In the genomic region with DNA sequence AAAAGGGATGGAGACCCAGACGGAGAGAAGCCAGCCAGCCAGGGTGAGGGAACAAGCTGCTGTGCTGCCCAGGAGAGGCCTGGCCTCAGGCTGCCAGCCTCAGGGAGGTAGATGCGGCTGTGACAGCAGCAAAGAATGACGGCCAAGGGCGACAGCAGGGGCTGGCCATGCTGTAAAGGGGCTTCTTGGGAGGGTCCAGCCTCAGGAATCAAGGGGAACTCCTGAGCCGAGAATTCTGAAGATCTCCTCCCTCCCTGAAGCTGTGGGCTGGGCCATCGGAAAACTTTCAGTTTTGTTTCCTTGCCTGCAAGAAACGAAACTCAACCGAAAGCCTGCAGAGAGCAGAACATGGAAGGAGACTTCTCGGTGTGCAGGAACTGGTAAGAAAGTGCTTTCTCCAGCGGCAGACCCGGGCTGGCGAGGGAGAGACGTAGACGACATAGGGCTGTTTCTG, we compare ENCODE assay signal across 8 cellular contexts. TPM values are rescaled to one million over a fixed set of nuclear protein-coding genes. Genes with fewer than 3 reads are reported as not detected.
DNase-seq lines count a peak whose midpoint lies in the region; ATAC-seq, FAIRE-seq and TF ChIP-seq lines count a peak whose summit lies in the region.

A gene with protein sequence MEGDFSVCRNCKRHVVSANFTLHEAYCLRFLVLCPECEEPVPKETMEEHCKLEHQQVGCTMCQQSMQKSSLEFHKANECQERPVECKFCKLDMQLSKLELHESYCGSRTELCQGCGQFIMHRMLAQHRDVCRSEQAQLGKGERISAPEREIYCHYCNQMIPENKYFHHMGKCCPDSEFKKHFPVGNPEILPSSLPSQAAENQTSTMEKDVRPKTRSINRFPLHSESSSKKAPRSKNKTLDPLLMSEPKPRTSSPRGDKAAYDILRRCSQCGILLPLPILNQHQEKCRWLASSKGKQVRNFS (plus strand): TSS at position 316 of the 454 bp plus-strand sequence. CDS start 33 bp downstream, at position 349.

- POLR2A ChIA-PET in BJ (lab: Charles Lee), result interaction anchor here (0.6 kb wide), 1 partner anchor 8 kb away, joined by 3 read pairs; no protein-coding TSS in a partner anchor
- POLR2A ChIA-PET in activated CD4-positive, alpha-beta memory T cell treated with anti-CD3 and anti-CD28 coated beads for 36 hours (lab: Charles Lee), result interaction anchor here (1.0 kb wide), 1 partner anchor 13 kb away, joined by 3 read pairs; no protein-coding TSS in a partner anchor

- H3K27me3 Mint-ChIP-seq in activated CD4-positive, alpha-beta memory T cell treated with anti-CD3 and anti-CD28 coated beads for 36 hours, result no peaks in the 10 kb centered on the region
- H3K27me3 Mint-ChIP-seq in nephron (ENCODE audit: low read depth), result peaks cover 25% of the 10 kb centered on the region

- CTCF ChIA-PET in BJ (lab: Yijun Ruan, JAX), result interaction anchor here (2.3 kb wide), 1 partner anchor 89 kb away, joined by 9 read pairs; no protein-coding TSS in a partner anchor
- CTCF ChIA-PET in activated CD4-positive, alpha-beta memory T cell treated with anti-CD3 and anti-CD28 coated beads for 36 hours (lab: Charles Lee), result interaction anchor here (0.6 to 1.6 kb wide), 3 partner anchors 54 to 114 kb away, joined by 3 read pairs; no protein-coding TSS in a partner anchor

- H3K4me1 ChIP-seq in upper lobe of left lung, result peaks cover 46 to 52% (median 48%) of the 10 kb centered on the region in 4 donors

- H3K27me3 ChIP-seq in BJ (ENCODE audit: control insufficient read depth, insufficient read depth, low read length), result no peaks in the 10 kb centered on the region
- no peaks in the 10 kb centered on the region for H3K27me3 ChIP-seq in upper lobe of left lung

- H3K36me3 Mint-ChIP-seq in activated CD4-positive, alpha-beta memory T cell treated with anti-CD3 and anti-CD28 coated beads for 36 hours, result peaks cover 25% of the 10 kb centered on the region
- H3K36me3 Mint-ChIP-seq in nephron (ENCODE audit: low read depth), result no peaks in the 10 kb centered on the region

- FAIRE-seq in urothelium cell line (lab: Jason Lieb, UNC), result no peak

- 8 to 10% methylated on average over 14 of the region's 14 CpGs for WGBS in upper lobe of left lung, 2 donors

- no peaks in the 10 kb centered on the region for H3K9me3 Mint-ChIP-seq in activated CD4-positive, alpha-beta memory T cell treated with anti-CD3 and anti-CD28 coated beads for 36 hours
- H3K9me3 Mint-ChIP-seq in nephron, result no peaks in the 10 kb centered on the region

- H3K9me3 ChIP-seq in upper lobe of left lung, result no peaks in the 10 kb centered on the region

- TF ChIP-seq CTCF in BJ (IDR thresholded peaks at IDR 0.05; ENCODE audit: insufficient read depth, low read depth, low read length) (no peak), nephron (IDR thresholded peaks at IDR 0.05; ENCODE audit: unreplicated experiment in 3 of 3) (no peak), upper lobe of left lung (IDR thresholded peaks at IDR 0.05) (no peak)

- peak within 1 kb of the TSS; percentile 89 for H3K4me3 Mint-ChIP-seq in activated CD4-positive, alpha-beta memory T cell treated with anti-CD3 and anti-CD28 coated beads for 36 hours
- H3K4me3 Mint-ChIP-seq in nephron, result peak within 1 kb of the TSS in 2 of 3 experiments; percentile 50 to 55

- peak within 1 kb of the TSS; percentile 84 to 91 (median 90) for H3K27ac ChIP-seq in upper lobe of left lung

- intact Hi-C loops in activated CD4-positive, alpha-beta memory T cell treated with anti-CD3 and anti-CD28 coated beads for 36 hours (cut with micrococcal nuclease), result loop anchor here (10.0 kb wide), 1 partner anchor 259 kb away; the partner anchor contains the start of gene RNASEK

- H3K27ac Mint-ChIP-seq in activated CD4-positive, alpha-beta memory T cell treated with anti-CD3 and anti-CD28 coated beads for 36 hours, result peak within 1 kb of the TSS; percentile 81
- H3K27ac Mint-ChIP-seq in nephron, result peak within 1 kb of the TSS in 2 of 3 experiments; percentile 18 to 52

- peaks cover 48% of the 10 kb centered on the region for H3K4me1 Mint-ChIP-seq in activated CD4-positive, alpha-beta memory T cell treated with anti-CD3 and anti-CD28 coated beads for 36 hours (ENCODE audit: low read depth)
- H3K4me1 Mint-ChIP-seq in nephron, result peaks cover 10% of the 10 kb centered on the region

- peak; percentile 14 for DNase-seq in BJ (ENCODE audit: low read depth)
- peak; percentile 50 for DNase-seq in HPDE6-E6E7 (ENCODE audit: extremely low spot score)
- peak; percentile 65 for DNase-seq in activated CD4-positive, alpha-beta memory T cell treated with anti-CD3 and anti-CD28 coated beads for 36 hours
- DNase-seq in erythroblast (lab: John Stamatoyannopoulos, UW), result peak; percentile 34 to 49
- peak; percentile 38 to 46 for DNase-seq in upper lobe of left lung
- no peak for DNase-seq in urothelium cell line (ENCODE audit: low spot score)

- H3K36me3 ChIP-seq in BJ (ENCODE audit: control insufficient read depth, insufficient read depth, low read length) (peaks cover 7% of the 10 kb centered on the region), upper lobe of left lung (peaks cover 0 to 27% (median 17%) of the 10 kb centered on the region in 4 donors)

- H3K4me3 ChIP-seq in BJ (ENCODE audit: low read depth, low read length) (peak within 1 kb of the TSS; percentile 50), upper lobe of left lung (peak within 1 kb of the TSS; percentile 54 to 69 (median 63))

- peak; percentile 3 to 70 for ATAC-seq in upper lobe of left lung (ENCODE audit: low FRiP score in 2 of 2)
- no peak for ATAC-seq in GM18520 (IDR thresholded peaks at IDR 0.05; ENCODE audit: unreplicated experiment)

- no peak for TF ChIP-seq POLR2A in erythroblast (IDR thresholded peaks at IDR 0.05; ENCODE audit: low read length)
- peak in 2 of 4 donors; percentile 12 to 60 for TF ChIP-seq POLR2A in upper lobe of left lung (IDR thresholded peaks at IDR 0.05)

- TF ChIP-seq EP300 in upper lobe of left lung (IDR thresholded peaks at IDR 0.05), result no peak

RNA-seq across cellular contexts. Expression of the gene that starts here (rescaled TPM):
- polyA plus RNA-seq in BJ (2011; rRNA removed), result 10.4 and 12.0 TPM in 2 replicates
- polyA minus RNA-seq in BJ (2011; rRNA and poly(A)+ RNA removed), result 41.2 and 59.3 TPM in 2 replicates
- 10 to 100 TPM; 26.8 to 27.4 TPM for total RNA-seq in activated CD4-positive, alpha-beta memory T cell treated with anti-CD3 and anti-CD28 coated beads for 36 hours
- total RNA-seq in upper lobe of left lung, result 100 to 1,000 TPM in 2 of 6 donors, 10 to 100 TPM in 4; 24.3 to 245 (median 75.2) TPM
